In the genomic region with DNA sequence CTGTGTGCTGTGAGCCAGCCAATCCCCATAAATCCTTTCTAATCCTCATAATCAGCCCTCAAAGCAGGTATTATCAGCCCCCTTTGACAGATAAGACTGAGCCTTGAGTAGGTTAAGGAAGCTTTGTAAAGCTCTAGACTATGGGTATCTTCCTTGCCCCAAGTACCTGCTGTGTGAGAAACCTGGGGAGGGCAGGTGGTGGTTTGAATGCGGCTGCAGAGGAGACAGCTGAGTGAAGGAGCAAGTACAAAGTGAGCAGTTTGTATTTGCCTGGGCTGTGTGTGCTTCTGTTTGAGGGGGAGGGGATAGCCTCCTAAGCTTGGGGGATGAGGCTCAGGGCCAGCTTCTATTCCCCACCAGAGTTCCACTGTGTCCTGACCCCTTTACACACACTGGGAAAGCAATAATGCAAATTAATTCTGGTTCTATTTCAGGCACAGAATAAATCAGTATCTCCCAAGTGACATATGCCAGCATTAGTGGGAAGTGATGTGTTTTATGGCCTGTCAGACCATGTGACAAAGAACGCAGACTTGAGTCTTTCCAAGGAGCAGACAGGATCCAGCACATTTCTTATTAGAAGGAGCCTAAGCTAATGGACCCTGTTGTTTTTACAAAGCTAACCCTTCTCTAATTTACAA, we compare ENCODE assay signal across 1 cellular context.
TF ChIP-seq lines count a peak whose summit lies in the region.

No MANE protein-coding gene starts in this region.

TF ChIP-seq in K562, 482 proteins besides CTCF, POLR2A, EP300 and RAD21:
- TF ChIP-seq, protein P1, sequence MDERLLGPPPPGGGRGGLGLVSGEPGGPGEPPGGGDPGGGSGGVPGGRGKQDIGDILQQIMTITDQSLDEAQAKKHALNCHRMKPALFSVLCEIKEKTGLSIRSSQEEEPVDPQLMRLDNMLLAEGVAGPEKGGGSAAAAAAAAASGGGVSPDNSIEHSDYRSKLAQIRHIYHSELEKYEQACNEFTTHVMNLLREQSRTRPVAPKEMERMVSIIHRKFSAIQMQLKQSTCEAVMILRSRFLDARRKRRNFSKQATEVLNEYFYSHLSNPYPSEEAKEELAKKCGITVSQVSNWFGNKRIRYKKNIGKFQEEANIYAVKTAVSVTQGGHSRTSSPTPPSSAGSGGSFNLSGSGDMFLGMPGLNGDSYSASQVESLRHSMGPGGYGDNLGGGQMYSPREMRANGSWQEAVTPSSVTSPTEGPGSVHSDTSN (CRISPR knock-in tag; IDR thresholded peaks at IDR 0.05; ENCODE audit: low read depth): no peak
- TF ChIP-seq, protein P1 (tag; conservative IDR thresholded peaks at IDR 0.05; ENCODE audit: low read depth): peak; percentile 73
- TF ChIP-seq MAFF (IDR thresholded peaks at IDR 0.05; ENCODE audit: low read length): no peak
